ENCODE assay signal across 8 cellular contexts in genomic region chr9:115944166-115944948, GRCh38.
A peak's percentile ranks its signal among the peaks of the same experiment; 100 is the strongest.
DNase-seq lines count a peak whose midpoint lies in the region; ATAC-seq and TF ChIP-seq lines count a peak whose summit lies in the region.

No MANE protein-coding gene starts in this region.

- ATAC-seq in HG02884 (IDR thresholded peaks at IDR 0.05; ENCODE audit: unreplicated experiment) (no peak), GM18909 (IDR thresholded peaks at IDR 0.05; ENCODE audit: poor library complexity, unreplicated experiment) (no peak)

- H3K9ac ChIP-seq in parathyroid adenoma: no peak overlapping the region

- H3K27ac ChIP-seq in parathyroid adenoma: peak overlapping the region; percentile 78

- H2AFZ ChIP-seq in parathyroid adenoma: peak overlapping the region; percentile 48

- no peaks in the 10 kb centered on the region for H3K79me2 ChIP-seq in parathyroid adenoma

- no peaks in the 10 kb centered on the region for H3K36me3 ChIP-seq in parathyroid adenoma (ENCODE audit: control insufficient read depth, insufficient read depth, low read length)

- peak; percentile 100 for DNase-seq in EH (ENCODE audit: low read depth)
- peak; percentile 43 to 57 for DNase-seq in SHP77 (lab: John Stamatoyannopoulos, UW)
- DNase-seq in foreskin melanocyte: peak; percentile 84
- no peak for DNase-seq in NCI-H1048 (lab: John Stamatoyannopoulos, UW)
- DNase-seq in activated effector memory CD4-positive, alpha-beta T cell treated with anti-CD3 and anti-CD28 coated beads, Interleukin-2, amount 50 U/mL, for 16 hours: no peak

- no peaks in the 10 kb centered on the region for H3K9me3 ChIP-seq in parathyroid adenoma (ENCODE audit: control insufficient read depth, low read length)

- H3K4me1 ChIP-seq in parathyroid adenoma: peaks cover 9% of the 10 kb centered on the region

- peak overlapping the region; percentile 51 for H3K4me2 ChIP-seq in parathyroid adenoma (ENCODE audit: low read length)

- TF ChIP-seq CTCF in parathyroid adenoma (IDR thresholded peaks at IDR 0.05): no peak

- H3K27me3 ChIP-seq in parathyroid adenoma (ENCODE audit: control insufficient read depth, insufficient read depth, low read length): no peaks in the 10 kb centered on the region

- H3K4me3 ChIP-seq in parathyroid adenoma (ENCODE audit: low read depth, low read length): no peak overlapping the region

Comparison
In these comparisons a context has a peak if more than half of its experiments do, and no peak if none do; other contexts are left out.
1. DNase-seq: peak in EH (single experiment), SHP77 (2 of 2) and foreskin melanocyte (single experiment); none in NCI-H1048 (single experiment) and activated effector memory CD4-positive, alpha-beta T cell treated with anti-CD3 and anti-CD28 coated beads, Interleukin-2, amount 50 U/mL, for 16 hours (single experiment).